1 cellular context compared by ENCODE assay signal in the genomic region with DNA sequence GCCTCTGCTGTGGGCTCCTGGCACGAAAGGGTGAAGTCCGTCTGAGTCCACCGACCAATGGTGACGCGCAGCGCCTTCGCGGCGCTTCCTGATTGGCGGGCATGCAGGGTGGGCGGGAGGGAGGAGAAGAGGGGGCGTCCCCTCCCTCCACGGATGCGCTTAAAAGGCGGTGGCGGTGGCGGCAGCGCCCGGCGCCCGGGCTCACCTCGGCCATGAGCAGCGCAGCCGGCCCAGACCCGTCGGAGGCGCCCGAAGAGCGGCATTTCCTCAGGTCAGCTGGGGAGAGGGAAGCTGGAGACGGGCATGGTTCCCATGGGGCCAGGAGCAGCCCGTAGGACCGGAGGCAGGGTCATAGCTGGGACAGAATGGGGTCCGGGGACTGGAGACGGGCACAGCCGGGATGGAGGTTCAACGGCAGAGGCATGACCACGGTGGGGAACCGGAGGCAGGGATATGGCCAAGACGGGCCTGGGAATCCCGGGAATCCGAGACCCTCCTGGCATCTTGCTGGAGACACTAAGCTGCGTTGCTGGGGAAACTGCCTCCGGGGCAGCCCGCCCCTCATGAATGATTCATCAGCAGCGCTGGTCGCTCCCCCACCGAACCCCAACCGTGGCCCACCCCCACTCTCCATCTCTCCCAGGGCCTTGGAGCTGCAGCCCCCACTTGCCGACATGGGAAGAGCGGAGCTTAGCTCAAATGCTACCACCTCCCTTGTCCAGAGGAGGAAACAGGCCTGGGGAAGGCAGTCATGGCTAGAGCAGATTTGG.
TF ChIP-seq lines count a peak whose summit lies in the region.

A gene with protein sequence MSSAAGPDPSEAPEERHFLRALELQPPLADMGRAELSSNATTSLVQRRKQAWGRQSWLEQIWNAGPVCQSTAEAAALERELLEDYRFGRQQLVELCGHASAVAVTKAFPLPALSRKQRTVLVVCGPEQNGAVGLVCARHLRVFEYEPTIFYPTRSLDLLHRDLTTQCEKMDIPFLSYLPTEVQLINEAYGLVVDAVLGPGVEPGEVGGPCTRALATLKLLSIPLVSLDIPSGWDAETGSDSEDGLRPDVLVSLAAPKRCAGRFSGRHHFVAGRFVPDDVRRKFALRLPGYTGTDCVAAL (plus strand): TSS at position 191 of the 770 bp plus-strand sequence. CDS start 22 bp downstream, at position 213.

TF ChIP-seq in HEK293, 187 proteins besides CTCF, POLR2A, EP300 and RAD21 (continued from another document):
- TF ChIP-seq, protein P1, sequence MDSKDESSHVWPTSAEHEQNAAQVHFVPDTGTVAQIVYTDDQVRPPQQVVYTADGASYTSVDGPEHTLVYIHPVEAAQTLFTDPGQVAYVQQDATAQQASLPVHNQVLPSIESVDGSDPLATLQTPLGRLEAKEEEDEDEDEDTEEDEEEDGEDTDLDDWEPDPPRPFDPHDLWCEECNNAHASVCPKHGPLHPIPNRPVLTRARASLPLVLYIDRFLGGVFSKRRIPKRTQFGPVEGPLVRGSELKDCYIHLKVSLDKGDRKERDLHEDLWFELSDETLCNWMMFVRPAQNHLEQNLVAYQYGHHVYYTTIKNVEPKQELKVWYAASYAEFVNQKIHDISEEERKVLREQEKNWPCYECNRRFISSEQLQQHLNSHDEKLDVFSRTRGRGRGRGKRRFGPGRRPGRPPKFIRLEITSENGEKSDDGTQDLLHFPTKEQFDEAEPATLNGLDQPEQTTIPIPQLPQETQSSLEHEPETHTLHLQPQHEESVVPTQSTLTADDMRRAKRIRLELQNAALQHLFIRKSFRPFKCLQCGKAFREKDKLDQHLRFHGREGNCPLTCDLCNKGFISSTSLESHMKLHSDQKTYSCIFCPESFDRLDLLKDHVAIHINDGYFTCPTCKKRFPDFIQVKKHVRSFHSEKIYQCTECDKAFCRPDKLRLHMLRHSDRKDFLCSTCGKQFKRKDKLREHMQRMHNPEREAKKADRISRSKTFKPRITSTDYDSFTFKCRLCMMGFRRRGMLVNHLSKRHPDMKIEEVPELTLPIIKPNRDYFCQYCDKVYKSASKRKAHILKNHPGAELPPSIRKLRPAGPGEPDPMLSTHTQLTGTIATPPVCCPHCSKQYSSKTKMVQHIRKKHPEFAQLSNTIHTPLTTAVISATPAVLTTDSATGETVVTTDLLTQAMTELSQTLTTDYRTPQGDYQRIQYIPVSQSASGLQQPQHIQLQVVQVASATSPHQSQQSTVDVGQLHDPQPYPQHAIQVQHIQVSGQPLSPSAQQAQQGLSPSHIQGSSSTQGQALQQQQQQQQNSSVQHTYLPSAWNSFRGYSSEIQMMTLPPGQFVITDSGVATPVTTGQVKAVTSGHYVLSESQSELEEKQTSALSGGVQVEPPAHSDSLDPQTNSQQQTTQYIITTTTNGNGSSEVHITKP (tag by site-specific recombination; IDR thresholded peaks at IDR 0.05), result no peak
- TF ChIP-seq ZNF837 (tag by site-specific recombination; IDR thresholded peaks at IDR 0.05) (no peak), ZBTB7A (tag by site-specific recombination; IDR thresholded peaks at IDR 0.05; ENCODE audit: low read depth) (no peak), ZSCAN16 (tag by site-specific recombination; IDR thresholded peaks at IDR 0.05) (no peak), ZNF341 (tag by site-specific recombination; IDR thresholded peaks at IDR 0.05; ENCODE audit: low read depth) (0 out of 2 replicates have a peak, but pooled peaks have one; percentile 24), IKZF3 (tag by site-specific recombination; IDR thresholded peaks at IDR 0.05) (peak; percentile 26; the same call in 1 of the 2 replicates), ZNF585B (tag by site-specific recombination; IDR thresholded peaks at IDR 0.05) (no peak), SETDB1 (IDR thresholded peaks at IDR 0.05; ENCODE audit: insufficient read length, low read length) (no peak)
- TF ChIP-seq, protein P2, sequence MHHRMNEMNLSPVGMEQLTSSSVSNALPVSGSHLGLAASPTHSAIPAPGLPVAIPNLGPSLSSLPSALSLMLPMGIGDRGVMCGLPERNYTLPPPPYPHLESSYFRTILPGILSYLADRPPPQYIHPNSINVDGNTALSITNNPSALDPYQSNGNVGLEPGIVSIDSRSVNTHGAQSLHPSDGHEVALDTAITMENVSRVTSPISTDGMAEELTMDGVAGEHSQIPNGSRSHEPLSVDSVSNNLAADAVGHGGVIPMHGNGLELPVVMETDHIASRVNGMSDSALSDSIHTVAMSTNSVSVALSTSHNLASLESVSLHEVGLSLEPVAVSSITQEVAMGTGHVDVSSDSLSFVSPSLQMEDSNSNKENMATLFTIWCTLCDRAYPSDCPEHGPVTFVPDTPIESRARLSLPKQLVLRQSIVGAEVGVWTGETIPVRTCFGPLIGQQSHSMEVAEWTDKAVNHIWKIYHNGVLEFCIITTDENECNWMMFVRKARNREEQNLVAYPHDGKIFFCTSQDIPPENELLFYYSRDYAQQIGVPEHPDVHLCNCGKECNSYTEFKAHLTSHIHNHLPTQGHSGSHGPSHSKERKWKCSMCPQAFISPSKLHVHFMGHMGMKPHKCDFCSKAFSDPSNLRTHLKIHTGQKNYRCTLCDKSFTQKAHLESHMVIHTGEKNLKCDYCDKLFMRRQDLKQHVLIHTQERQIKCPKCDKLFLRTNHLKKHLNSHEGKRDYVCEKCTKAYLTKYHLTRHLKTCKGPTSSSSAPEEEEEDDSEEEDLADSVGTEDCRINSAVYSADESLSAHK (tag by site-specific recombination; IDR thresholded peaks at IDR 0.05), result no peak
